In the genomic region with DNA sequence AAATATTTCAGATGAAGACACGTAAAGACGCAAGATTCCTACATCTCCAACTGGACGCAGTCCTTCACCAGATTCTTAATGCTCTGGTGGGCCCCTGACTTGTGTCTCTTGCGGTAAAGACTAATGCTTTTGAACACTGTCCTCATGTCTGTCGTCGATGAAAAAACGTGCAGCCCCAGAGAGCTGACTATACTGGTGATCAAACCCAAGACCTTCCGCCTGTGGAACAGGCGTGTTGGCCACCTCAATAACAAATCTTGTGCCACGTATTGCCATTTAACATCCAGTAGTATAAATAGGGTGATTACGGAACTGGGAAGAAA, we compare ENCODE assay signal across 8 cellular contexts. TPM values are rescaled to one million over a fixed set of nuclear protein-coding genes. Genes with fewer than 3 reads are reported as not detected.
A peak's percentile ranks its signal among the peaks of the same experiment; 100 is the strongest.
DNase-seq lines count a peak whose midpoint lies in the region; ATAC-seq and TF ChIP-seq lines count a peak whose summit lies in the region.

No MANE protein-coding gene starts in this region.

- ATAC-seq in activated CD4-positive, alpha-beta T cell treated with anti-CD3 and anti-CD28 coated beads for 36 hours = peak; percentile 21

- peaks cover 3% of the 10 kb centered on the region for H3K9me3 Mint-ChIP-seq in activated CD4-positive, alpha-beta T cell treated with anti-CD3 and anti-CD28 coated beads for 36 hours (ENCODE audit: low read depth)
- H3K9me3 Mint-ChIP-seq in activated T-helper 1 cell treated with anti-CD3 and anti-CD28 coated beads, Interleukin-12 subunit alpha, Interleukin-12 subunit beta, Interleukin-2, Interleukin-4 antibody, amounts not matched to agents 30 ng/mL and 10 ng/mL and 1 ng/mL, durations not matched to agents 14 hours and 24 hours and 36 hours = no peaks in the 10 kb centered on the region

- DNase-seq in activated CD4-positive, alpha-beta T cell treated with anti-CD3 and anti-CD28 coated beads for 36 hours = peak; percentile 51
- no peak for DNase-seq in activated CD4-positive, alpha-beta T cell treated with anti-CD3 and anti-CD28 coated beads for 4 hours
- DNase-seq in Kasumi-1 (lab: John Stamatoyannopoulos, UW) (peak; percentile 56 to 62), kidney epithelial cell (ENCODE audit: low read depth) (no peak), posterior cingulate gyrus (no peak)
- no peak for DNase-seq in activated T-helper 1 cell treated with anti-CD3 and anti-CD28 coated beads, Interleukin-12 subunit alpha, Interleukin-12 subunit beta, Interleukin-2, Interleukin-4 antibody, amounts not matched to agents 30 ng/mL and 10 ng/mL and 1 ng/mL, durations not matched to agents 14 hours and 24 hours and 36 hours (ENCODE audit: low spot score)
- DNase-seq in activated effector memory CD4-positive, alpha-beta T cell treated with Interleukin-2 at 50 U/mL for 16 hours = no peak
- DNase-seq in activated CD4-positive, alpha-beta T cell treated with anti-CD3 and anti-CD28 coated beads, Interleukin-2, amount 50 U/mL, for 1 hour = no peak

- CTCF ChIA-PET in activated CD4-positive, alpha-beta T cell treated with anti-CD3 and anti-CD28 coated beads for 36 hours (lab: Charles Lee) = interaction anchor here (1.0 to 5.4 kb wide), 6 partner anchors 8 to 113 kb away, joined by 3 to 26 read pairs (median 4); no protein-coding TSS in a partner anchor

- H3K4me1 Mint-ChIP-seq in activated CD4-positive, alpha-beta T cell treated with anti-CD3 and anti-CD28 coated beads for 36 hours = peaks cover 43% of the 10 kb centered on the region
- peaks cover 54% of the 10 kb centered on the region for H3K4me1 Mint-ChIP-seq in activated T-helper 1 cell treated with anti-CD3 and anti-CD28 coated beads, Interleukin-12 subunit alpha, Interleukin-12 subunit beta, Interleukin-2, Interleukin-4 antibody, amounts not matched to agents 30 ng/mL and 10 ng/mL and 1 ng/mL, durations not matched to agents 14 hours and 24 hours and 36 hours (ENCODE audit: low read depth)

- no peaks in the 10 kb centered on the region for H3K27me3 ChIP-seq in kidney epithelial cell (ENCODE audit: control insufficient read depth, insufficient read depth, low read length)

- H3K4me3 ChIP-seq in kidney epithelial cell (ENCODE audit: low read depth, low read length) = peak overlapping the region; percentile 1

- H3K36me3 Mint-ChIP-seq in activated CD4-positive, alpha-beta T cell treated with anti-CD3 and anti-CD28 coated beads for 36 hours (ENCODE audit: low read depth) = peaks cover 5% of the 10 kb centered on the region
- H3K36me3 Mint-ChIP-seq in activated T-helper 1 cell treated with anti-CD3 and anti-CD28 coated beads, Interleukin-12 subunit alpha, Interleukin-12 subunit beta, Interleukin-2, Interleukin-4 antibody, amounts not matched to agents 30 ng/mL and 10 ng/mL and 1 ng/mL, durations not matched to agents 14 hours and 24 hours and 36 hours (ENCODE audit: low read depth) = peaks cover 2% of the 10 kb centered on the region

- intact Hi-C loops in activated CD4-positive, alpha-beta T cell treated with anti-CD3 and anti-CD28 coated beads for 36 hours (cut with DNase I, micrococcal nuclease) = loop anchor here (5.0 to 10.0 kb wide), 2 partner anchors 255 to 1892 kb away; a partner anchor contains a TSS
- intact Hi-C loops in activated T-helper 1 cell treated with anti-CD3 and anti-CD28 coated beads, Interleukin-12 subunit alpha, Interleukin-12 subunit beta, Interleukin-2, Interleukin-4 antibody, amounts not matched to agents 30 ng/mL and 10 ng/mL and 1 ng/mL, durations not matched to agents 14 hours and 24 hours and 36 hours (cut with micrococcal nuclease) = loop anchor here (1.0 to 10.0 kb wide), 4 partner anchors 9 to 1842 kb away; a partner anchor contains a TSS
- intact Hi-C loops in posterior cingulate gyrus (cut with DNase I) = loop anchor here (10.0 kb wide), 1 partner anchor 198 kb away; a partner anchor contains a TSS

- no peak for TF ChIP-seq CTCF in kidney epithelial cell (IDR thresholded peaks at IDR 0.05; ENCODE audit: insufficient read depth, low read length, poor library complexity, severe bottlenecking)

- POLR2A ChIA-PET in activated CD4-positive, alpha-beta T cell treated with anti-CD3 and anti-CD28 coated beads for 36 hours (lab: Charles Lee) = interaction anchor here (1.2 to 1.8 kb wide), 2 partner anchors 9 to 59 kb away, joined by 5 read pairs; a partner anchor contains a TSS

- peak overlapping the region; percentile 75 for H3K4me3 Mint-ChIP-seq in activated CD4-positive, alpha-beta T cell treated with anti-CD3 and anti-CD28 coated beads for 36 hours
- H3K4me3 Mint-ChIP-seq in activated T-helper 1 cell treated with anti-CD3 and anti-CD28 coated beads, Interleukin-12 subunit alpha, Interleukin-12 subunit beta, Interleukin-2, Interleukin-4 antibody, amounts not matched to agents 30 ng/mL and 10 ng/mL and 1 ng/mL, durations not matched to agents 14 hours and 24 hours and 36 hours = peak overlapping the region; percentile 56

- no peaks in the 10 kb centered on the region for H3K36me3 ChIP-seq in kidney epithelial cell (ENCODE audit: control insufficient read depth, insufficient read depth, low read length)

- peak overlapping the region; percentile 90 for H3K27ac Mint-ChIP-seq in activated CD4-positive, alpha-beta T cell treated with anti-CD3 and anti-CD28 coated beads for 36 hours
- H3K27ac Mint-ChIP-seq in activated T-helper 1 cell treated with anti-CD3 and anti-CD28 coated beads, Interleukin-12 subunit alpha, Interleukin-12 subunit beta, Interleukin-2, Interleukin-4 antibody, amounts not matched to agents 30 ng/mL and 10 ng/mL and 1 ng/mL, durations not matched to agents 14 hours and 24 hours and 36 hours = peak overlapping the region; percentile 49

- peaks cover 2% of the 10 kb centered on the region for H3K27me3 Mint-ChIP-seq in activated CD4-positive, alpha-beta T cell treated with anti-CD3 and anti-CD28 coated beads for 36 hours
- peaks cover 17% of the 10 kb centered on the region for H3K27me3 Mint-ChIP-seq in activated T-helper 1 cell treated with anti-CD3 and anti-CD28 coated beads, Interleukin-12 subunit alpha, Interleukin-12 subunit beta, Interleukin-2, Interleukin-4 antibody, amounts not matched to agents 30 ng/mL and 10 ng/mL and 1 ng/mL, durations not matched to agents 14 hours and 24 hours and 36 hours (ENCODE audit: insufficient read depth)

RNA-seq across cellular contexts. Expression of a gene that starts 45.5 kb away (rescaled TPM):
- not detected for total RNA-seq in activated CD4-positive, alpha-beta T cell treated with anti-CD3 and anti-CD28 coated beads for 36 hours
- total RNA-seq in activated T-helper 1 cell treated with anti-CD3 and anti-CD28 coated beads, Interleukin-12 subunit alpha, Interleukin-12 subunit beta, Interleukin-2, Interleukin-4 antibody, amounts not matched to agents 30 ng/mL and 10 ng/mL and 1 ng/mL, durations not matched to agents 14 hours and 24 hours and 36 hours = not detected in 2 replicates
- not detected in 2 replicates for total RNA-seq in kidney epithelial cell

RNA-seq across cellular contexts. Expression of a gene that starts 53.5 kb away (rescaled TPM):
- not detected for total RNA-seq in activated CD4-positive, alpha-beta T cell treated with anti-CD3 and anti-CD28 coated beads for 36 hours
- total RNA-seq in activated T-helper 1 cell treated with anti-CD3 and anti-CD28 coated beads, Interleukin-12 subunit alpha, Interleukin-12 subunit beta, Interleukin-2, Interleukin-4 antibody, amounts not matched to agents 30 ng/mL and 10 ng/mL and 1 ng/mL, durations not matched to agents 14 hours and 24 hours and 36 hours = not detected in 2 replicates
- not detected in 2 replicates for total RNA-seq in kidney epithelial cell

RNA-seq across cellular contexts. Expression of a gene that starts 58.7 kb away (rescaled TPM):
- total RNA-seq in activated CD4-positive, alpha-beta T cell treated with anti-CD3 and anti-CD28 coated beads for 36 hours = 10 to 100 TPM; 37.9 to 44.2 TPM
- total RNA-seq in activated T-helper 1 cell treated with anti-CD3 and anti-CD28 coated beads, Interleukin-12 subunit alpha, Interleukin-12 subunit beta, Interleukin-2, Interleukin-4 antibody, amounts not matched to agents 30 ng/mL and 10 ng/mL and 1 ng/mL, durations not matched to agents 14 hours and 24 hours and 36 hours = 40.5 and 41.7 TPM in 2 replicates
- 27.1 and 30.3 TPM in 2 replicates for total RNA-seq in kidney epithelial cell

Comparison
In these comparisons a context has a peak if more than half of its experiments do, and no peak if none do; other contexts are left out.
1. DNase-seq: peak in activated CD4-positive, alpha-beta T cell treated with anti-CD3 and anti-CD28 coated beads for 36 hours (single experiment) and Kasumi-1 (2 of 2); none in activated CD4-positive, alpha-beta T cell treated with anti-CD3 and anti-CD28 coated beads for 4 hours (0 of 2), activated T-helper 1 cell treated with anti-CD3 and anti-CD28 coated beads, Interleukin-12 subunit alpha, Interleukin-12 subunit beta, Interleukin-2, Interleukin-4 antibody, amounts not matched to agents 30 ng/mL and 10 ng/mL and 1 ng/mL, durations not matched to agents 14 hours and 24 hours and 36 hours (single experiment), kidney epithelial cell (single experiment), activated effector memory CD4-positive, alpha-beta T cell treated with Interleukin-2 at 50 U/mL for 16 hours (single experiment), activated CD4-positive, alpha-beta T cell treated with anti-CD3 and anti-CD28 coated beads, Interleukin-2, amount 50 U/mL, for 1 hour (single experiment) and posterior cingulate gyrus (0 of 10).